Comparison of ENCODE assay signal across 29 cellular contexts in the genomic region with DNA sequence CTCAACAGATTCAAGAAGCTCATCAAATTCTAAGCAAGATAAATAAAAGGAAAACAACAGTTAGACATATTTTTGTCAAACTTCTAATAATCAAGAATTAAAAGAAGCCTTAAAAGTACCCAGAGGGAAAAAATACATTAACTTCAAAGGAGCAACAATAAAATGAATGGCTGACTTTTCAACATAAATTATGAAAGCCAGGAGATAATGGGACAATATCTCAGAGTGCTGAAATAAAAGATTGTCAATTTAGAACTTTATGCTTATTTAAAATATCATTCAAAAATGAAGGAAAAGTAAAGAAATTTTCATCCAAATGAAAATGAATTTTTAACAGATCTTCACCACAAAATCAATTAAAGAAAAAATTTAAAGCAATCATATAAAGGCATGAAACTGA.
"Had no signal": no experiment of that assay in that cellular context is flagged by ENCODE, and none has a peak within 500 bp of the region (broad histone marks: within the 10 kb centered on the region; RNA-seq: fewer than 3 reads in every experiment).

No MANE protein-coding gene starts in this region.

- ATAC-seq: activated CD8-positive, alpha-beta T cell treated with anti-CD3 and anti-CD28 coated beads, Interleukin-2, amount 10 ng/mL, durations not matched to agents 7 days and 5 days; activated naive CD4-positive, alpha-beta T cell treated with anti-CD3 and anti-CD28 coated beads, Interleukin-2, amount 50 U/mL, for 72 hours; Panc1 had no signal

- H3K36me3 ChIP-seq: adrenal gland, SJCRH30, WERI-Rb-1 had no signal

- H3K27me3 ChIP-seq: adrenal gland, SJCRH30 had no signal

- DNase-seq: activated CD4-positive, alpha-beta T cell treated with anti-CD3 and anti-CD28 coated beads, Interleukin-2, amount 10 ng/mL, durations not matched to agents 24 days and 14 days; activated CD4-positive, alpha-beta T cell treated with anti-CD3 and anti-CD28 coated beads, Interleukin-2, amount 50 U/mL, for 48 hours; activated CD8-positive, alpha-beta T cell treated with anti-CD3 and anti-CD28 coated beads, Interleukin-2, amount 10 ng/mL, durations not matched to agents 7 days and 5 days; activated gamma-delta T cell; activated naive CD4-positive, alpha-beta T cell treated with anti-CD3 and anti-CD28 coated beads for 36 hours; activated T-cell treated with anti-CD3 and anti-CD28 coated beads, Interleukin-2, amount 50 U/mL, for 24 hours; adrenal gland; anterior cingulate cortex; caudate nucleus; cerebellar nuclear complex; Karpas-422; NCI-H1105; NCI-H1417 treated with DMSO at 0.1 percent for 48 hours; NCI-H1694; NCI-H1930; NCI-H2081 treated with DMSO at 0.1 percent for 48 hours; NCI-H226; NCI-H446 treated with DMSO at 0.1 percent for 48 hours; NCI-H524; NCI-H69; NK-92 treated with Interleukin-12 subunit alpha and Interleukin-12 subunit beta, amount 100 ng/mL, for 24 hours; SHP77; SJCRH30; T1000; WERI-Rb-1 had no signal

- H3K4me1 ChIP-seq: adrenal gland had no signal

- FAIRE-seq: bronchial epithelial cell had no signal

- H3K27ac ChIP-seq: adrenal gland, SJCRH30, SK-N-MC, WERI-Rb-1 had no signal

- H3K4me3 ChIP-seq: adrenal gland, SJCRH30, SK-N-MC had no signal
